Comparison of ENCODE assay signal across 8 cellular contexts in genomic region chr1:205658943-205659581, GRCh38. TPM values are rescaled to one million over a fixed set of nuclear protein-coding genes. Genes with fewer than 3 reads are reported as not detected.
A peak's percentile ranks its signal among the peaks of the same experiment; 100 is the strongest.
DNase-seq lines count a peak whose midpoint lies in the region; ATAC-seq and TF ChIP-seq lines count a peak whose summit lies in the region.

No MANE protein-coding gene starts in this region.

- no peak overlapping the region for H3K27ac Mint-ChIP-seq in endodermal cell

- peaks cover 6% of the 10 kb centered on the region for H3K4me1 Mint-ChIP-seq in endodermal cell

- H3K9me3 Mint-ChIP-seq in endodermal cell = no peaks in the 10 kb centered on the region

- no peaks in the 10 kb centered on the region for H3K9me3 ChIP-seq in endodermal cell (ENCODE audit: control insufficient read depth, low read length)

- H3K4me3 Mint-ChIP-seq in endodermal cell = no peak overlapping the region

- peaks cover 8% of the 10 kb centered on the region for H3K4me1 ChIP-seq in endodermal cell (ENCODE audit: control insufficient read depth, insufficient read depth, low read length)

- 55 to 68% methylated on average over 8 to 20 of the region's 20 CpGs for whole genome bisulfite sequencing in endodermal cell (ENCODE audit: insufficient coverage in 1 of 2, insufficient read length in 1 of 2), 2 experiments

- no peak overlapping the region for H3K27ac ChIP-seq in endodermal cell (ENCODE audit: low read depth, low read length)

- H3K36me3 Mint-ChIP-seq in endodermal cell (ENCODE audit: low read depth) = peaks cover 11% of the 10 kb centered on the region

- in situ Hi-C loops in GM13976 (cut with MboI; ENCODE audit: low sequenced_read_pairs, unreplicated experiment) = no loop called here

- DNase-seq in A172 (ENCODE audit: low spot score) (peak; percentile 67), GM13976 (ENCODE audit: low spot score) (peak; percentile 90), NCI-H774 (lab: John Stamatoyannopoulos, UW) (peak; percentile 30), endodermal cell (peak; percentile 96), mucosa of gallbladder (ENCODE audit: low spot score) (peak; percentile 80)
- DNase-seq in activated CD8-positive, alpha-beta memory T cell treated with anti-CD3 and anti-CD28 coated beads for 4 hours (ENCODE audit: low read depth in 2 of 2) = peak; percentile 39 to 54
- DNase-seq in stimulated activated CD8-positive, alpha-beta memory T cell treated with anti-CD3 and anti-CD28 coated beads, Interleukin-7, amount 100 ng/mL, for 1 hour (ENCODE audit: low read depth in 2 of 2) = peak; percentile 36 to 57

- H3K4me3 ChIP-seq in endodermal cell (ENCODE audit: low read length) = no peak overlapping the region

- H3K27me3 ChIP-seq in endodermal cell (ENCODE audit: control insufficient read depth, insufficient read depth, low read length, poor library complexity, severe bottlenecking) = no peaks in the 10 kb centered on the region

- TF ChIP-seq CTCF in GM13976 (IDR thresholded peaks at IDR 0.05; ENCODE audit: borderline replicate concordance, control extremely low read depth, extremely low read depth, insufficient read depth, missing control alignments) = peak; percentile 89
- peak; percentile 95 for TF ChIP-seq CTCF in endodermal cell (conservative IDR thresholded peaks at IDR 0.05)

- H3K27me3 Mint-ChIP-seq in endodermal cell (ENCODE audit: insufficient read depth) = no peaks in the 10 kb centered on the region

- no peaks in the 10 kb centered on the region for H3K36me3 ChIP-seq in endodermal cell (ENCODE audit: control insufficient read depth, insufficient read depth, low read length)

- H3K9ac ChIP-seq in endodermal cell (ENCODE audit: extremely low read depth, low read length, poor library complexity, severe bottlenecking) = no peak overlapping the region

- peak; percentile 75 for ATAC-seq in HG03175 (IDR thresholded peaks at IDR 0.05; ENCODE audit: unreplicated experiment)

RNA-seq across cellular contexts. Expression of gene SLC45A3, which starts 21.2 kb away (rescaled TPM):
- total RNA-seq in A172 (2014; rRNA removed; shearing (Covaris generic)) = 11.1 and 13.0 TPM in 2 replicates
- total RNA-seq in endodermal cell (10 to 100 TPM in 1 of 2 donors, 1 to 10 TPM in 1; 7.9 to 10.2 TPM), mucosa of gallbladder (13.6 TPM)
- polyA plus RNA-seq in endodermal cell (2013, experiment 1 of 2) = 22.4 TPM
- 17.5 TPM for polyA plus RNA-seq in endodermal cell (2013, experiment 2 of 2)

RNA-seq across cellular contexts. Expression of gene ELK4, which starts 27.3 kb away (rescaled TPM):
- 17.7 and 18.4 TPM in 2 replicates for total RNA-seq in A172 (2014; rRNA removed; shearing (Covaris generic))
- total RNA-seq in endodermal cell = 10 to 100 TPM; 29.6 to 41.6 TPM
- polyA plus RNA-seq in endodermal cell (2013, experiment 1 of 2) = 10.4 TPM
- 12.1 TPM for polyA plus RNA-seq in endodermal cell (2013, experiment 2 of 2)
- total RNA-seq in mucosa of gallbladder = 74.8 TPM

Comparison
In these comparisons a context has a peak if more than half of its experiments do, and no peak if none do; other contexts are left out.
1. DNase-seq: peak in every context shown above with its lines; median percentile 96 in endodermal cell; 90 in GM13976; 80 in mucosa of gallbladder; 67 in A172; 46 in activated CD8-positive, alpha-beta memory T cell treated with anti-CD3 and anti-CD28 coated beads for 4 hours; 46 in stimulated activated CD8-positive, alpha-beta memory T cell treated with anti-CD3 and anti-CD28 coated beads, Interleukin-7, amount 100 ng/mL, for 1 hour; 30 in NCI-H774.